In the genomic region with DNA sequence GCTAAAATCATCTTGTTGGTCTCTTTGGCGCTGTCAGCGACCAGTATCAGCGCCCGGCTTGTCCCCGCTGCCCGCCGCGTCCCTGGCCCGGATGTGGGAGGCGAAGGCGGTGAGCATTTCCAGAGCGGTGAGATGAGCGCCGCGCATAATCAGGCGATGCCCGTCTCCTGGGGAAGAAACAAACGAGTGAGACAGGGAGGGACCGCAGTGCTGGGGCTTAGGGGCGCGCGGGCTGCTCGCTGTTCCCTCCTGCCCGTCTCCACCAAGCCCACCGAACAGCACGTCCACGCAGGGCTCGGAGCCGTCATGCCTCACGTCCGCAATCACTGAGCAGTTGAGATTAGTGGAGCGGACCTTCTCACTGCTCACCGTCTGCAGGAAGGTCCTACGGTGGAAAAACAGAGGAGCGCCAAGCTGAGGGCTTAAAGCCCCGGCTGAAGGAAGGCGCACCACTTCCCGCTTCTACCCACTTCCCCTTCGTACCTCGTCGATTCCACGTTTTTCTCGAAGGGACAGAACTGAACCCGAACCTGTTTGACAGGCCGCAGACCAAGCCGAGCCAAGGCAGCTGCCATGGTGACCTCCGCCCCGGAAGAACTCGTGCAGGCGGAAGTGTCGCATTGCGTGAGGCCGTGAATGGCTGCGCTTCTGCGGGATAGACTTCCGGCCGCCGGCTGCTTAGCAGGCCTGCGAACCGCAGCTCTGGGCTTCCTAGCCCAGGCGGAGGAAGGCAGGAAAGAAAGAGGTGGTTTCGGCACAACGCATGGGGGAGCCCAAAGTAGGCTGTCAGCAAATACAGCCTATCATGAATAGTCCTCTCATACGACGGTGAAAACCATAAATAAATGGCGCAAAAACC, we compare ENCODE assay signal across 8 cellular contexts. TPM values are rescaled to one million over a fixed set of nuclear protein-coding genes. Genes with fewer than 3 reads are reported as not detected.
A peak's percentile ranks its signal among the peaks of the same experiment; 100 is the strongest.
DNase-seq lines count a peak whose midpoint lies in the region; ATAC-seq, FAIRE-seq and TF ChIP-seq lines count a peak whose summit lies in the region.

MRPL53 (minus strand) TSS at position 595 of the 859 bp plus-strand sequence; CDS start at position 575, 20 bp downstream.

- peak within 1 kb of the TSS; percentile 80 to 90 (median 84) for H3K27ac ChIP-seq in esophagus muscularis mucosa (replicated peaks in 1 of 4)

- under 1% methylated on average over 40 of the region's 66 CpGs for WGBS in esophagus muscularis mucosa

- intact Hi-C loops in esophagus muscularis mucosa (cut with DNase I) = no loop called here

- no peaks in the 10 kb centered on the region for H3K9me3 ChIP-seq in esophagus muscularis mucosa

- peak; percentile 75 for DNase-seq in DMS153 treated with DMSO at 0.1 percent for 48 hours (lab: John Stamatoyannopoulos, UW; ENCODE audit: unreplicated experiment)
- DNase-seq in KBM-7 = peak; percentile 95
- peak; percentile 82 for DNase-seq in RCC 7860 (ENCODE audit: low spot score)
- peak; percentile 97 to 98 for DNase-seq in activated T-cell treated with anti-CD3 and anti-CD28 coated beads, Interleukin-2, amount 50 U/mL, for 48 hours
- DNase-seq in esophagus muscularis mucosa (ENCODE audit: extremely low spot score) = peak; percentile 98
- peak; percentile 97 for DNase-seq in myocyte (ENCODE audit: low read depth)
- DNase-seq in stimulated activated CD8-positive, alpha-beta memory T cell treated with anti-CD3 and anti-CD28 coated beads, Interleukin-7, amount 100 ng/mL, for 4 hours (ENCODE audit: low read depth in 2 of 2) = peak; percentile 90 to 91

- H3K27me3 ChIP-seq in esophagus muscularis mucosa = no peaks in the 10 kb centered on the region

- peak in 1 of 3 experiments; percentile 21 for TF ChIP-seq CTCF in esophagus muscularis mucosa (IDR thresholded peaks at IDR 0.05)

- no peak for FAIRE-seq in RCC 7860 (lab: Jason Lieb, UNC)

- peaks cover 20 to 28% (median 26%) of the 10 kb centered on the region in 4 donors for H3K4me1 ChIP-seq in esophagus muscularis mucosa

- no peak for TF ChIP-seq EP300 in esophagus muscularis mucosa (IDR thresholded peaks at IDR 0.05)

- peaks cover 9 to 31% (median 27%) of the 10 kb centered on the region in 4 donors for H3K36me3 ChIP-seq in esophagus muscularis mucosa

- H3K4me3 ChIP-seq in esophagus muscularis mucosa = peak within 1 kb of the TSS; percentile 63 to 89 (median 73)

- peak; percentile 62 for TF ChIP-seq POLR2A in esophagus muscularis mucosa (IDR thresholded peaks at IDR 0.05; ENCODE audit: low read depth)

- in situ Hi-C loops in KBM-7 (cut with MboI; ENCODE audit: low pct_unique_long_range_greater_than_20kb, low sequenced_read_pairs) = no loop called here

- ATAC-seq in GM21529 (IDR thresholded peaks at IDR 0.05; ENCODE audit: unreplicated experiment) = peak; percentile 89

RNA-seq across cellular contexts. Expression of gene MRPL53, which starts in this region (rescaled TPM):
- total RNA-seq in esophagus muscularis mucosa (10 to 100 TPM; 15.4 to 40.4 (median 38.8) TPM), myocyte (19.7 and 21.6 TPM in 2 replicates)
- 99.1 TPM for polyA plus RNA-seq in myocyte (2012)

Comparison
In these comparisons a context has a peak if more than half of its experiments do, and no peak if none do; other contexts are left out.
1. Peak in every context shown above with its lines: DNase-seq, ATAC-seq, H3K4me3 ChIP-seq and H3K27ac ChIP-seq.